Comparison of ENCODE assay signal across 8 cellular contexts in the genomic region with DNA sequence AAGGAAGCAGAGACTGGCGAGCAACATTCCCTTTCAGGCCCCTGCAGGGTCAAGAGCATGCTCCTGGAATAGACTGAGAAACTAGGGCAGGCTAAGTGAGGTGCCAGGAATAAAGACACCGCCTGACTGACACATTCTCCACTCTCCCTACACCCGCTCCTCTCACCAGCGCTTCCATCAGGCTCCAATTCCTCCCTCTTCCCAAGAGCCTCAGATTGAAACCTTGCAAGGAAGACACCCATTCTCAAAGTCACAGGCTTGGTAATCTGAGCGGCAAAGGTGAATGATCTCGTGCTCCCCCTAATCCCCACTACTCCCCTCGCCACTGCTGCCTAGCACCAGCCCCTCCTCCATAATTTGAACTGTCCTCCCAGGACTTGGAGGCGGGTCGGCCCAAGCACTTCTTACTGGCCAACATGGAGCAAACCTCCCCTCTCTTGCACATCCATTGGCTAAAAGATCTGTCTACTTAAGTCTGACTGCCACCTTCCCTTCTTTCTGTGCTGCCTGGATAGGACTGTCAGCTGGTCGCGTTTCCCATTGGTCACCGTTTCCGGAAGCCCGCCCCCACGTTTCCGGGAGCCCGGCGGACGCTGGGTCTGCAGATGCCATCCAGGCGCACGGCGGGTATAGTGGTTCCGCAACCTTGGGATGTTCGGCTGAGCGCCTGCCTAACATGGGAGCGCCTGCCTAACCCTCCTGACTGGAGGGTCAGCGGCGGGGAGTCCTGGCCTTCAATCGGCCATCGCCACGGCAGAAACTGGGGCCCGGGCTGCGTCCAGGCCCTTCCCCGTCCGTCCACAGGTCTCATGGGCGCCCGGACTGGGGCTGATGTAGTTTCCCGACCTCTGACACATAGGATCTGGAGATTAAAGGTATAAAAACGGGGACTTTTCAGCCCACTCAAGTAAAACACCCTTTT. TPM values are rescaled to one million over a fixed set of nuclear protein-coding genes. Genes with fewer than 3 reads are reported as not detected.
DNase-seq lines count a peak whose midpoint lies in the region; ATAC-seq lines count a peak whose summit lies in the region.

No MANE protein-coding gene starts in this region.

- H3K79me1 ChIP-seq in mesenchymal stem cell (replicated peaks; ENCODE audit: low read length, poor library complexity, severe bottlenecking): peaks cover 5% of the 10 kb centered on the region

- 65% methylated on average over 35 of the region's 39 CpGs for WGBS in mesenchymal stem cell

- H3K4me3 Mint-ChIP-seq in T-helper 2 cell treated with Interferon-gamma antibody and Interleukin-4, amounts not matched to agents 5 μg/mL and 100 μg/mL, for 36 hours: peak overlapping the region; percentile 44

- H4K8ac ChIP-seq in mesenchymal stem cell (ENCODE audit: low read length): no peak overlapping the region

- no peak overlapping the region for H3K27ac Mint-ChIP-seq in T-helper 2 cell treated with Interferon-gamma antibody and Interleukin-4, amounts not matched to agents 5 μg/mL and 100 μg/mL, for 36 hours

- H3K27ac ChIP-seq in duodenal mucosa (ENCODE audit: low read depth, low read length): no peak overlapping the region
- no peak overlapping the region for H3K27ac ChIP-seq in mesenchymal stem cell (ENCODE audit: low read length, poor library complexity, severe bottlenecking)
- peak overlapping the region; percentile 47 for H3K27ac ChIP-seq in temporal lobe (ENCODE audit: low read depth, low read length)

- H3K36me3 Mint-ChIP-seq in T-helper 2 cell treated with Interferon-gamma antibody and Interleukin-4, amounts not matched to agents 5 μg/mL and 100 μg/mL, for 36 hours (ENCODE audit: low read depth): peaks cover 4% of the 10 kb centered on the region

- H3K4me2 ChIP-seq in mesenchymal stem cell (ENCODE audit: low read length, poor library complexity, severe bottlenecking): peak overlapping the region; percentile 61

- peak; percentile 94 for DNase-seq in NCI-H1417 treated with DMSO at 0.1 percent for 48 hours (lab: John Stamatoyannopoulos, UW)
- no peak for DNase-seq in T-helper 2 cell treated with Interferon-gamma antibody and Interleukin-4, amounts not matched to agents 5 μg/mL and 100 μg/mL, for 36 hours (ENCODE audit: low spot score)
- peak; percentile 89 for DNase-seq in mesenchymal stem cell

- no peak overlapping the region for H3K18ac ChIP-seq in mesenchymal stem cell (ENCODE audit: low read depth in 1 of 2, low read length in 2 of 2)

- H2BK5ac ChIP-seq in mesenchymal stem cell (ENCODE audit: low read depth, low read length, poor library complexity, severe bottlenecking): no peak overlapping the region

- no peak overlapping the region for H3K14ac ChIP-seq in mesenchymal stem cell (ENCODE audit: low read length in 2 of 2)

- ATAC-seq in HG02678 (IDR thresholded peaks at IDR 0.05; ENCODE audit: unreplicated experiment): no peak
- ATAC-seq in HG02763 (IDR thresholded peaks at IDR 0.05; ENCODE audit: unreplicated experiment): no peak

- H3K9ac ChIP-seq in duodenal mucosa (ENCODE audit: low read depth in 1 of 2, low read length in 2 of 2) (no peak overlapping the region), mesenchymal stem cell (ENCODE audit: low read length) (peak overlapping the region; percentile 89)

- no peak overlapping the region for H3K4ac ChIP-seq in mesenchymal stem cell (ENCODE audit: low read depth in 1 of 2, low read length in 2 of 2)

- H3K4me1 Mint-ChIP-seq in T-helper 2 cell treated with Interferon-gamma antibody and Interleukin-4, amounts not matched to agents 5 μg/mL and 100 μg/mL, for 36 hours (ENCODE audit: low read depth): no peaks in the 10 kb centered on the region

- H3K9me3 ChIP-seq in duodenal mucosa (ENCODE audit: control insufficient read depth in 1 of 2, low read length in 2 of 2): peaks cover 37 to 69% of the 10 kb centered on the region in 2 donors
- peaks cover 61% of the 10 kb centered on the region for H3K9me3 ChIP-seq in mesenchymal stem cell (ENCODE audit: control insufficient read depth, low read length)

- H3K9me3 Mint-ChIP-seq in T-helper 2 cell treated with Interferon-gamma antibody and Interleukin-4, amounts not matched to agents 5 μg/mL and 100 μg/mL, for 36 hours: peaks cover 62% of the 10 kb centered on the region

- no peak overlapping the region for H4K91ac ChIP-seq in mesenchymal stem cell (ENCODE audit: low read length)

- H3K23ac ChIP-seq in mesenchymal stem cell (ENCODE audit: low read length in 2 of 2): no peak overlapping the region

- H2BK12ac ChIP-seq in mesenchymal stem cell (ENCODE audit: low read length in 2 of 2): no peak overlapping the region

- peak overlapping the region; percentile 54 for H2AFZ ChIP-seq in mesenchymal stem cell (ENCODE audit: low read depth, low read length)

- no peaks in the 10 kb centered on the region for H3K4me1 ChIP-seq in duodenal mucosa (ENCODE audit: control insufficient read depth in 1 of 2, insufficient read depth in 2 of 2, low read length in 2 of 2)
- no peaks in the 10 kb centered on the region for H3K4me1 ChIP-seq in mesenchymal stem cell (ENCODE audit: control insufficient read depth, insufficient read depth, low read depth, low read length)

- no peak overlapping the region for H2BK15ac ChIP-seq in mesenchymal stem cell (ENCODE audit: low read depth, poor library complexity, severe bottlenecking)

- H3K27me3 Mint-ChIP-seq in T-helper 2 cell treated with Interferon-gamma antibody and Interleukin-4, amounts not matched to agents 5 μg/mL and 100 μg/mL, for 36 hours (ENCODE audit: low read depth): no peaks in the 10 kb centered on the region

- H3K27me3 ChIP-seq in duodenal mucosa (ENCODE audit: control insufficient read depth in 1 of 2, insufficient read depth in 2 of 2, low read length in 2 of 2) (no peaks in the 10 kb centered on the region), mesenchymal stem cell (ENCODE audit: control insufficient read depth in 1 of 2, insufficient read depth in 1 of 2, low read length in 2 of 2) (no peaks in the 10 kb centered on the region)

- H2AK5ac ChIP-seq in mesenchymal stem cell (ENCODE audit: low read length, severe bottlenecking): no peak overlapping the region

- H3K4me3 ChIP-seq in GM08714 (ENCODE audit: low read length) (peak overlapping the region; percentile 52), duodenal mucosa (ENCODE audit: low read depth in 1 of 2, low read length in 2 of 2) (peak overlapping the region; percentile 42 to 53), mesenchymal stem cell (ENCODE audit: insufficient read depth in 1 of 2, low read depth in 1 of 2, low read length in 2 of 2) (peak overlapping the region; percentile 67 to 73)

- no peak overlapping the region for H2BK120ac ChIP-seq in mesenchymal stem cell (ENCODE audit: low read depth, low read length)

- no peaks in the 10 kb centered on the region for H3K36me3 ChIP-seq in duodenal mucosa (ENCODE audit: control insufficient read depth in 1 of 2, insufficient read depth in 2 of 2, low read length in 2 of 2)
- H3K36me3 ChIP-seq in mesenchymal stem cell (ENCODE audit: control insufficient read depth in 1 of 2, insufficient read depth in 2 of 2, low read depth in 1 of 2, low read length in 2 of 2): peaks cover 7 to 10% of the 10 kb centered on the region in 2 experiments

RNA-seq across cellular contexts. Expression of a gene that starts 33.6 kb away (rescaled TPM):
- polyA plus RNA-seq in mesenchymal stem cell (2013, experiment 1 of 2): 2.5 TPM
- polyA plus RNA-seq in mesenchymal stem cell (2013, experiment 2 of 2): 2.3 TPM
- total RNA-seq in temporal lobe: 10.3 TPM

RNA-seq across cellular contexts. Expression of a gene that starts 41.2 kb away (rescaled TPM):
- polyA plus RNA-seq in mesenchymal stem cell (2013, experiment 1 of 2): 6.3 TPM
- 5.6 TPM for polyA plus RNA-seq in mesenchymal stem cell (2013, experiment 2 of 2)
- total RNA-seq in temporal lobe: 29.3 TPM
